ENCODE assay signal across 12 cellular contexts in the genomic region with DNA sequence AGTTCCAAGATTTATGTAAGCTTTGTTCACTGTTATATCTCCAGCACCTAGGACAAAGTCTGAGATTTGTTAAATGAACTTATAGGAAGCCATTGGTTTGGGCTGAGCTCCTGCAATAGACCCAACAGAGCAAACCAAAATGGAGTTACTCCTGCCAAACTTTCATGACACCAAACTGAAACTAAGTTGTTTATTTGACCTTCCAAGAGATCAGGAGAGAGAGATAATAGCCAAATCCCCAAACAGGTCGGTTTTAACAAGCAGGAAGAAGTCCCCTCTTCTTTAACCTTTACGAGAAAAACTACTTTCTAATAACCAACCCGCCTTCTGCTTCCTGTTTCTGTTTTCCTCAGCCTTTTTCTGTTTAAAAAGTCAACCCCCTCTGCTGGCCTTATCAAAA. TPM values are rescaled to one million over a fixed set of nuclear protein-coding genes. Genes with fewer than 3 reads are reported as not detected.
DNase-seq lines count a peak whose midpoint lies in the region; ATAC-seq, FAIRE-seq and TF ChIP-seq lines count a peak whose summit lies in the region.
"Had no signal": no experiment of that assay in that cellular context is flagged by ENCODE, and none has a peak within 500 bp of the region (broad histone marks: within the 10 kb centered on the region; RNA-seq: fewer than 3 reads in every experiment).

No MANE protein-coding gene starts in this region.

- H3K27ac ChIP-seq in K562 (ENCODE audit: extremely low read depth, low read depth, low read length) (no peak overlapping the region), stomach (peak overlapping the region in 4 of 5 donors; percentile 23 to 78 (median 66))

- DNase-seq in activated naive CD4-positive, alpha-beta T cell treated with anti-CD3 and anti-CD28 coated beads for 36 hours, result no peak
- no peak for DNase-seq in activated naive CD4-positive, alpha-beta T cell (lab: John Stamatoyannopoulos, UW)
- no peak for DNase-seq in K562 (ENCODE audit: extremely low read depth in 1 of 4, low spot score in 3 of 4)
- DNase-seq in stomach, result no peak
- no peak for DNase-seq in NCI-H69 (lab: John Stamatoyannopoulos, UW)
- DNase-seq: BE2C, NCI-H2029 had no signal

- peaks cover 30% of the 10 kb centered on the region for H3K4me1 Mint-ChIP-seq in activated naive CD4-positive, alpha-beta T cell treated with anti-CD3 and anti-CD28 coated beads for 36 hours (ENCODE audit: low read depth)

- POLR2A ChIA-PET in K562 (lab: Yijun Ruan, JAX), result interaction anchor here (0.8 kb wide), 1 partner anchor 12 kb away, joined by 4 read pairs; no protein-coding TSS in a partner anchor

- H3K27me3 Mint-ChIP-seq in activated naive CD4-positive, alpha-beta T cell treated with anti-CD3 and anti-CD28 coated beads for 36 hours (ENCODE audit: low read depth), result no peaks in the 10 kb centered on the region

- H4K20me1 ChIP-seq in K562 (replicated peaks; ENCODE audit: control insufficient read depth, insufficient read depth, low read length), result no peaks in the 10 kb centered on the region

- H3K9me3 Mint-ChIP-seq in activated naive CD4-positive, alpha-beta T cell treated with anti-CD3 and anti-CD28 coated beads for 36 hours, result no peaks in the 10 kb centered on the region

- no TSS peak for BruUV-seq in K562 (replicated peaks; lab: Mats Ljungman, UMichigan)

- H3K4me2 ChIP-seq in K562 (ENCODE audit: insufficient read depth, low read length), result no peak overlapping the region

- in situ Hi-C loops in K562 (cut with MboI), result no loop called here

- H3K27me3 ChIP-seq in K562 (ENCODE audit: control insufficient read depth in 2 of 2, insufficient read depth in 2 of 2, low read length in 2 of 2), result no peaks in the 10 kb centered on the region
- no peaks in the 10 kb centered on the region for H3K27me3 ChIP-seq in stomach
- H3K27me3 ChIP-seq: BE2C had no signal

- no peaks in the 10 kb centered on the region for H3K79me2 ChIP-seq in K562 (ENCODE audit: control insufficient read depth, insufficient read depth, low read length)

- no peak for FAIRE-seq in K562 (lab: Jason Lieb, UNC)

- CTCF ChIA-PET in activated naive CD4-positive, alpha-beta T cell treated with anti-CD3 and anti-CD28 coated beads for 36 hours (lab: Charles Lee), result interaction anchor here (1.0 to 2.2 kb wide), 2 partner anchors 19 to 102 kb away, joined by 3 to 12 read pairs; no protein-coding TSS in a partner anchor
- CTCF ChIA-PET in K562 (lab: Yijun Ruan, JAX; ENCODE audit: low intra/inter-chr PET ratio), result no interaction called here

- intact Hi-C loops in activated naive CD4-positive, alpha-beta T cell treated with anti-CD3 and anti-CD28 coated beads for 36 hours (cut with micrococcal nuclease), result loop anchor here (2.0 to 5.0 kb wide), 2 partner anchors 27 to 353 kb away; no protein-coding TSS in a partner anchor
- intact Hi-C loops in K562 (cut with micrococcal nuclease) (no loop called here), stomach (cut with DNase I; ENCODE audit: low total_unique reads) (no loop called here)

- H3K9me3 ChIP-seq in K562 (replicated peaks; ENCODE audit: control insufficient read depth, insufficient read depth, low read depth, low read length) (no peaks in the 10 kb centered on the region), stomach (no peaks in the 10 kb centered on the region)
- H3K9me3 ChIP-seq: BE2C had no signal

- no peaks in the 10 kb centered on the region for H3K36me3 ChIP-seq in K562 (ENCODE audit: control insufficient read depth, insufficient read depth, low read length)
- H3K36me3 ChIP-seq in stomach, result no peaks in the 10 kb centered on the region
- H3K36me3 ChIP-seq: BE2C had no signal

- no peak for TF ChIP-seq POLR2A in K562 (conservative IDR thresholded peaks at IDR 0.05)
- no peak for TF ChIP-seq POLR2A in stomach (IDR thresholded peaks at IDR 0.05)

- H2AFZ ChIP-seq in K562 (ENCODE audit: low read depth, low read length), result 0 out of 2 replicates have a peak overlapping the region, but pooled peaks have one; percentile 32

- H3K4me3 ChIP-seq in K562 (no peak overlapping the region), stomach (no peak overlapping the region)

- TF ChIP-seq EP300 in K562 (IDR thresholded peaks at IDR 0.05; ENCODE audit: low read length) (no peak), stomach (IDR thresholded peaks at IDR 0.05) (no peak)

- no peaks in the 10 kb centered on the region for H3K36me3 Mint-ChIP-seq in activated naive CD4-positive, alpha-beta T cell treated with anti-CD3 and anti-CD28 coated beads for 36 hours (ENCODE audit: low read depth)

- no peak for TF ChIP-seq RAD21 in K562 (CRISPR knock-in tag; conservative IDR thresholded peaks at IDR 0.05 in 1 of 2, IDR thresholded peaks at IDR 0.05 in 1 of 2)

- H3K27ac Mint-ChIP-seq in activated naive CD4-positive, alpha-beta T cell treated with anti-CD3 and anti-CD28 coated beads for 36 hours, result peak overlapping the region; percentile 70

- peaks cover 4 to 5% of the 10 kb centered on the region in 2 experiments; a peak in 3 of 5 replicates for H3K4me1 ChIP-seq in K562 (replicated peaks in 1 of 2; ENCODE audit: control insufficient read depth in 2 of 2, insufficient read depth in 2 of 2, low read length in 2 of 2)
- peaks cover 0 to 10% (median 9%) of the 10 kb centered on the region in 4 donors for H3K4me1 ChIP-seq in stomach
- H3K4me1 ChIP-seq: BE2C had no signal

- no peaks in the 10 kb centered on the region for H3K9me1 ChIP-seq in K562 (ENCODE audit: control insufficient read depth, insufficient read depth, low read length)

- H3K4me3 Mint-ChIP-seq in activated naive CD4-positive, alpha-beta T cell treated with anti-CD3 and anti-CD28 coated beads for 36 hours, result no peak overlapping the region

- WGBS in K562 (ENCODE audit: insufficient coverage, low coverage, missing lambda C conversion rate), result 20% methylated on average over 2 of the region's 3 CpGs
- WGBS in stomach, 5 donors, result 37 to 52% (median 48%) methylated on average over 3 of the region's 3 CpGs

- TF ChIP-seq CTCF in K562 (IDR thresholded peaks at IDR 0.05 in 2 of 3, conservative IDR thresholded peaks at IDR 0.05 in 1 of 3; ENCODE audit: insufficient read depth in 2 of 3, low read depth in 1 of 3, low read length in 3 of 3) (no peak), stomach (IDR thresholded peaks at IDR 0.05) (no peak)

- no peak overlapping the region for H3K9ac ChIP-seq in K562 (ENCODE audit: insufficient read depth in 1 of 2, low read depth in 2 of 2, low read length in 2 of 2)

- ATAC-seq in HG03354 (IDR thresholded peaks at IDR 0.05; ENCODE audit: poor library complexity, severe bottlenecking, unreplicated experiment), result peak; percentile 40
- ATAC-seq in K562, result no peak
- ATAC-seq in GM18520 (IDR thresholded peaks at IDR 0.05; ENCODE audit: unreplicated experiment), result no peak
- no peak for ATAC-seq in HG02938 (IDR thresholded peaks at IDR 0.05; ENCODE audit: unreplicated experiment)

TF ChIP-seq in K562, 482 proteins besides CTCF, POLR2A, EP300 and RAD21 (continues in another document):
- no peak for TF ChIP-seq TCF7L2 (IDR thresholded peaks at IDR 0.05; ENCODE audit: low read depth, low read length)
- TF ChIP-seq FOXA3 (CRISPR knock-in tag; conservative IDR thresholded peaks at IDR 0.05 in 1 of 2, IDR thresholded peaks at IDR 0.05 in 1 of 2), result no peak
- TF ChIP-seq ARNT (IDR thresholded peaks at IDR 0.05), result no peak
- no peak for TF ChIP-seq SMARCA5 (IDR thresholded peaks at IDR 0.05)
- TF ChIP-seq ZSCAN32 (CRISPR knock-in tag; IDR thresholded peaks at IDR 0.05), result no peak
- TF ChIP-seq HCFC1 (IDR thresholded peaks at IDR 0.05; ENCODE audit: low read depth, low read length), result no peak
- no peak for TF ChIP-seq BMI1 (IDR thresholded peaks at IDR 0.05; ENCODE audit: low read length)
- TF ChIP-seq ZBED1 (IDR thresholded peaks at IDR 0.05), result no peak
- no peak for TF ChIP-seq NCOA1 (IDR thresholded peaks at IDR 0.05; ENCODE audit: low read depth)
- TF ChIP-seq, protein P1, sequence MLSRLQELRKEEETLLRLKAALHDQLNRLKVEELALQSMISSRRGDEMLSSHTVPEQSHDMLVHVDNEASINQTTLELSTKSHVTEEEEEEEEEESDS (CRISPR knock-in tag; IDR thresholded peaks at IDR 0.05), result no peak
- no peak for TF ChIP-seq GABPA (tag; conservative IDR thresholded peaks at IDR 0.05; ENCODE audit: low read depth)
- TF ChIP-seq ZNF354B (CRISPR knock-in tag; IDR thresholded peaks at IDR 0.05), result peak; percentile 53; the same call in 1 of the 2 replicates
- TF ChIP-seq PREB (CRISPR knock-in tag; IDR thresholded peaks at IDR 0.05), result no peak
- no peak for TF ChIP-seq ZNF384 (IDR thresholded peaks at IDR 0.05; ENCODE audit: low read depth, low read length)
- no peak for TF ChIP-seq YBX1 (IDR thresholded peaks at IDR 0.05)
- no peak for TF ChIP-seq ZNF124 (CRISPR knock-in tag; IDR thresholded peaks at IDR 0.05)

RNA-seq across cellular contexts. Expression of gene ATP12A, which starts 54.9 kb away (rescaled TPM):
- under 1 TPM in 1 of 2 experiments, not detected in 1; 0.05 TPM for total RNA-seq in activated naive CD4-positive, alpha-beta T cell treated with anti-CD3 and anti-CD28 coated beads for 36 hours
- total RNA-seq in K562 (2011; cell fraction: chromatin; rRNA removed; ENCODE audit: low replicate concordance), result not detected in 2 replicates
- not detected in 2 replicates for total RNA-seq in K562 (2011; cell fraction: nucleolus; rRNA removed)
- total RNA-seq in K562 (2011; cell fraction: nucleoplasm; rRNA removed), result not detected in 2 replicates
- total RNA-seq in K562 (2014; rRNA removed), result not detected in 2 replicates
- total RNA-seq in K562 (2014; rRNA removed; fragmentation: Illumina TruSeq; extraction: Trizol), result not detected in 2 replicates
- total RNA-seq in K562 (2015; rRNA removed; fragmentation: Illumina TruSeq; extraction: Trizol), result not detected in 2 replicates
- total RNA-seq in K562 (2021), result not detected in 2 replicates
- not detected in 2 replicates for polyA plus RNA-seq in K562 (2011; rRNA removed)
- not detected in 2 replicates for polyA plus RNA-seq in K562 (2011; cell fraction: cytosol; rRNA removed)
- not detected in 2 replicates for polyA plus RNA-seq in K562 (2011; cell fraction: nucleus; rRNA removed)
- polyA plus RNA-seq in K562 (2012), result not detected in 2 replicates
- not detected in 2 replicates for polyA plus RNA-seq in K562 (2014; fragmentation: Illumina TruSeq; extraction: Trizol)
- not detected for polyA plus RNA-seq in K562 (2014; fragmentation: Nextera tagmentation; extraction: Ambion mirVana)
- polyA plus RNA-seq in K562 (2014; rRNA removed), result not detected in 2 replicates
- not detected in 2 replicates for polyA minus RNA-seq in K562 (2011; rRNA and poly(A)+ RNA removed)
- polyA minus RNA-seq in K562 (2011; cell fraction: cytosol; rRNA and poly(A)+ RNA removed), result not detected in 2 replicates
- not detected in 2 replicates for polyA minus RNA-seq in K562 (2011; cell fraction: nucleus; rRNA and poly(A)+ RNA removed)
- total RNA-seq in stomach, result not detected
- under 1 TPM in 1 of 3 donors, not detected in 2; 0.08 TPM for polyA plus RNA-seq in stomach
- total RNA-seq: fibroblast of lung, mucosa of gallbladder had no signal
- polyA plus RNA-seq: fibroblast of lung had no signal
